8 cellular contexts compared by ENCODE assay signal in the genomic region with DNA sequence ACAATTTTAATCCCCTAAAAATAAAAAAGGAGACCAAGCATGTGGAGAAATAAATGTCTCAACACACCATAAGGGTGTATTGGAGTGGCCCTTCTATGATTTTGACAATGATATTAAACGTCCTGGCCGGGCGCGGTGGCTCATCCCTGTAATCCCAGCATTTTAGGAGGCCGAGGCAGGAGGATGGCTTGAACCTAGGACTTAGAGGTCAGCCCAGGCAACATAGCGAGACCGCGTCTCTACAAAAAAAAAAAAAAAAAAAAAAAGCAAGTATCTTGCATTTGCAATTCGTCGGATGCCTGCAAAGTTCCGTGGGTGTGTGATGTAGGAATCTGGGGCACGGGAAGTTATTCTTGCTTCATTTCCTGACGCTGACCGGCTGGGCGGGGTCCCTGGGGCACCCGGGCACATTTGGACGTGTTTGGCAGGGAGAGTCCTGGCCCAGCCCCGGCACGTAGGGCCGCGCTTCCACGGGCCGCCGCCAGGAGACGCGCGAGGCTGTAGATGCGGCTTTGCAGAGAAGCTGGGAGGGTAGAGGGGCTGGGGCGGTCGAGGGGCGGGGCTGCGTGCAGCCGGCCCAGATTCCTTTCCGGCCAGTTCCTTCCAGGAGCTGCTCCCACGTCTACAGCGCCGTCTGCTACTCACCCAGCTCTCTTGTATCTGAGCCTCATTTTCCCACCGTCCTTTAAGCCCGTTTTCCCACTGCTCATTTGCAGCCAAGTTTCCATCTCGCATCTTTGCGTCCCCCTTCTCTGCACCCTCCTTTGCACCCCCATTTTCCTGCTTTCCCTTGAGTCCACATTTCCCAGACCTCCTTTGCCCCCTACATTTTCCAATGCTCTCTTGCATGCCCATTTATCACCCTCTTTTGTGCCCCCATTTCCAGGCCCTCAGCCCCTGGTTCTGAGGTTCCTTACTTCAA. TPM values are rescaled to one million over a fixed set of nuclear protein-coding genes. Genes with fewer than 3 reads are reported as not detected.
DNase-seq lines count a peak whose midpoint lies in the region; ATAC-seq and TF ChIP-seq lines count a peak whose summit lies in the region.

No MANE protein-coding gene starts in this region.

- H3K27me3 Mint-ChIP-seq in activated T-cell treated with anti-CD3 and anti-CD28 coated beads, Interleukin-2, amount 50 U/mL, for 24 hours: peaks cover 47% of the 10 kb centered on the region

- H3K36me3 ChIP-seq in PC-9 (ENCODE audit: low read depth): no peaks in the 10 kb centered on the region
- no peaks in the 10 kb centered on the region for H3K36me3 ChIP-seq in esophagus muscularis mucosa

- H3K27ac Mint-ChIP-seq in activated T-cell treated with anti-CD3 and anti-CD28 coated beads, Interleukin-2, amount 50 U/mL, for 24 hours: no peak overlapping the region

- no peaks in the 10 kb centered on the region for H3K9me2 ChIP-seq in PC-9 (ENCODE audit: insufficient read depth)

- H3F3A ChIP-seq in PC-9 (ENCODE audit: insufficient read depth, low read depth): peaks cover 27% of the 10 kb centered on the region

- H3K27me3 ChIP-seq in PC-9 (ENCODE audit: insufficient read depth, low read depth) (no peaks in the 10 kb centered on the region), esophagus muscularis mucosa (no peaks in the 10 kb centered on the region)

- H4K20me1 ChIP-seq in PC-9 (ENCODE audit: insufficient read depth): no peaks in the 10 kb centered on the region

- H3K9me3 Mint-ChIP-seq in activated T-cell treated with anti-CD3 and anti-CD28 coated beads, Interleukin-2, amount 50 U/mL, for 24 hours: no peaks in the 10 kb centered on the region

- H3K4me1 ChIP-seq in PC-9 (replicated peaks; ENCODE audit: insufficient read depth) (peaks cover 30% of the 10 kb centered on the region), esophagus muscularis mucosa (peaks cover 6 to 26% (median 16%) of the 10 kb centered on the region in 4 donors)

- in situ Hi-C loops in KBM-7 (cut with MboI; ENCODE audit: low pct_unique_long_range_greater_than_20kb, low sequenced_read_pairs): no loop called here

- WGBS in esophagus muscularis mucosa: 4% methylated on average over 35 of the region's 41 CpGs

- H3K9me3 ChIP-seq in PC-9 (ENCODE audit: insufficient read depth, low read depth): no peaks in the 10 kb centered on the region
- H3K9me3 ChIP-seq in esophagus muscularis mucosa: no peaks in the 10 kb centered on the region

- no peaks in the 10 kb centered on the region for H3K36me3 Mint-ChIP-seq in activated T-cell treated with anti-CD3 and anti-CD28 coated beads, Interleukin-2, amount 50 U/mL, for 24 hours (ENCODE audit: low read depth)

- POLR2A ChIA-PET in PC-9 (lab: Charles Lee; ENCODE audit: unreplicated experiment): interaction anchor here (0.6 to 1.0 kb wide), 4 partner anchors 81 to 125 kb away, joined by 3 to 11 read pairs (median 6); a partner anchor contains a TSS

- TF ChIP-seq POLR2A in esophagus muscularis mucosa (IDR thresholded peaks at IDR 0.05; ENCODE audit: low read depth): no peak

- intact Hi-C loops in PC-9 (cut with micrococcal nuclease; ENCODE audit: unreplicated experiment) (loop anchor here (2.0 kb wide), 5 partner anchors 51 to 293 kb away; a partner anchor contains a TSS), esophagus muscularis mucosa (cut with DNase I) (loop anchor here (2.0 to 5.0 kb wide), 2 partner anchors 153 to 294 kb away; no protein-coding TSS in a partner anchor)

- 0 out of 2 replicates have a peak overlapping the region, but pooled peaks have one; percentile 30 for H3K27ac ChIP-seq in PC-9
- peak overlapping the region; percentile 45 to 63 (median 58) for H3K27ac ChIP-seq in esophagus muscularis mucosa (replicated peaks in 1 of 4)

- H3K4me2 ChIP-seq in PC-9: peak overlapping the region; percentile 78

- DNase-seq in GM03348 (ENCODE audit: low spot score) (peak; percentile 98), KBM-7 (peak; percentile 99), PC-9 (peak; percentile 93 to 99), esophagus muscularis mucosa (ENCODE audit: extremely low spot score) (peak; percentile 99), myocyte (ENCODE audit: low read depth) (peak; percentile 91)
- DNase-seq in activated T-cell treated with anti-CD3 and anti-CD28 coated beads, Interleukin-2, amount 50 U/mL, for 24 hours: peak; percentile 89
- DNase-seq in stimulated activated CD8-positive, alpha-beta memory T cell treated with anti-CD3 and anti-CD28 coated beads, Interleukin-7, amount 100 ng/mL, for 1 hour (ENCODE audit: low read depth in 2 of 2): peak; percentile 53 to 64

- peaks cover 3% of the 10 kb centered on the region for H3K4me1 Mint-ChIP-seq in activated T-cell treated with anti-CD3 and anti-CD28 coated beads, Interleukin-2, amount 50 U/mL, for 24 hours (ENCODE audit: low read depth)

- TF ChIP-seq EP300 in esophagus muscularis mucosa (IDR thresholded peaks at IDR 0.05): no peak

- TF ChIP-seq CTCF in PC-9 (conservative IDR thresholded peaks at IDR 0.05) (peak; percentile 99), esophagus muscularis mucosa (IDR thresholded peaks at IDR 0.05) (peak in 2 of 3 experiments; percentile 99 to 100)

- no TSS peak for BruUV-seq in PC-9 (replicated peaks; lab: Mats Ljungman, UMichigan)

- H2AFZ ChIP-seq in PC-9: peak overlapping the region; percentile 61; the same call in 1 of the 2 replicates

- no peak for ATAC-seq in GM21528 (IDR thresholded peaks at IDR 0.05; ENCODE audit: low FRiP score, unreplicated experiment)

- H3K4me3 Mint-ChIP-seq in activated T-cell treated with anti-CD3 and anti-CD28 coated beads, Interleukin-2, amount 50 U/mL, for 24 hours: peak overlapping the region; percentile 39

- peak overlapping the region; percentile 37; the same call in 1 of the 2 replicates for H3K4me3 ChIP-seq in PC-9
- peak overlapping the region; percentile 29 to 37 (median 36) for H3K4me3 ChIP-seq in esophagus muscularis mucosa

- H3K79me2 ChIP-seq in PC-9 (ENCODE audit: low read depth): no peaks in the 10 kb centered on the region

- CTCF ChIA-PET in PC-9 (lab: Charles Lee): interaction anchor here (0.6 to 1.1 kb wide), 12 partner anchors 22 to 366 kb away, joined by 3 to 24 read pairs (median 4); a partner anchor contains a TSS

RNA-seq across cellular contexts. Expression of a gene that starts 2.2 kb away (rescaled TPM):
- not detected in 2 replicates for total RNA-seq in PC-9 (2021)
- total RNA-seq in esophagus muscularis mucosa: not detected
- not detected in 2 replicates for total RNA-seq in myocyte
- polyA plus RNA-seq in myocyte (2012): not detected

RNA-seq across cellular contexts. Expression of a gene that starts 31.4 kb away (rescaled TPM):
- 32.5 and 68.9 TPM in 2 replicates for total RNA-seq in PC-9 (2021)
- total RNA-seq in esophagus muscularis mucosa: 10 to 100 TPM; 32.6 to 51.0 (median 40.1) TPM
- 10.1 and 12.7 TPM in 2 replicates for total RNA-seq in myocyte
- 35.2 TPM for polyA plus RNA-seq in myocyte (2012)

RNA-seq across cellular contexts. Expression of a gene that starts 45.7 kb away (rescaled TPM):
- total RNA-seq in PC-9 (2021) (35.0 and 36.5 TPM in 2 replicates), esophagus muscularis mucosa (10 to 100 TPM; 15.1 to 40.3 (median 27.9) TPM), myocyte (0.32 and 0.47 TPM in 2 replicates)
- polyA plus RNA-seq in myocyte (2012): 0.42 TPM

RNA-seq across cellular contexts. Expression of a gene that starts 52.3 kb away (rescaled TPM):
- total RNA-seq in PC-9 (2021): 80.3 and 90.6 TPM in 2 replicates
- 100 to 1,000 TPM; 197 to 241 (median 206) TPM for total RNA-seq in esophagus muscularis mucosa
- total RNA-seq in myocyte: 256 and 374 TPM in 2 replicates
- 119 TPM for polyA plus RNA-seq in myocyte (2012)

RNA-seq across cellular contexts. Expression of a gene that starts 52.6 kb away (rescaled TPM):
- total RNA-seq in PC-9 (2021) (9.4 and 13.7 TPM in 2 replicates), esophagus muscularis mucosa (10 to 100 TPM in 3 of 4 donors, 1 to 10 TPM in 1; 8.3 to 17.6 (median 13.8) TPM), myocyte (3.5 and 4.4 TPM in 2 replicates)
- polyA plus RNA-seq in myocyte (2012): 24.0 TPM

Comparison
In these comparisons a context has a peak if more than half of its experiments do, and no peak if none do; other contexts are left out.
1. RNA of a gene that starts 45.7 kb away (total RNA-seq): 35.0 to 36.5 TPM in PC-9 and 15.1 to 40.3 TPM in esophagus muscularis mucosa; 0.32 to 0.47 TPM in myocyte; every median in the first group is over 10 times any median in the second.
2. Peak in every context shown above with its lines, with median percentiles within 50 percentile points of each other: DNase-seq.